In the genomic region with DNA sequence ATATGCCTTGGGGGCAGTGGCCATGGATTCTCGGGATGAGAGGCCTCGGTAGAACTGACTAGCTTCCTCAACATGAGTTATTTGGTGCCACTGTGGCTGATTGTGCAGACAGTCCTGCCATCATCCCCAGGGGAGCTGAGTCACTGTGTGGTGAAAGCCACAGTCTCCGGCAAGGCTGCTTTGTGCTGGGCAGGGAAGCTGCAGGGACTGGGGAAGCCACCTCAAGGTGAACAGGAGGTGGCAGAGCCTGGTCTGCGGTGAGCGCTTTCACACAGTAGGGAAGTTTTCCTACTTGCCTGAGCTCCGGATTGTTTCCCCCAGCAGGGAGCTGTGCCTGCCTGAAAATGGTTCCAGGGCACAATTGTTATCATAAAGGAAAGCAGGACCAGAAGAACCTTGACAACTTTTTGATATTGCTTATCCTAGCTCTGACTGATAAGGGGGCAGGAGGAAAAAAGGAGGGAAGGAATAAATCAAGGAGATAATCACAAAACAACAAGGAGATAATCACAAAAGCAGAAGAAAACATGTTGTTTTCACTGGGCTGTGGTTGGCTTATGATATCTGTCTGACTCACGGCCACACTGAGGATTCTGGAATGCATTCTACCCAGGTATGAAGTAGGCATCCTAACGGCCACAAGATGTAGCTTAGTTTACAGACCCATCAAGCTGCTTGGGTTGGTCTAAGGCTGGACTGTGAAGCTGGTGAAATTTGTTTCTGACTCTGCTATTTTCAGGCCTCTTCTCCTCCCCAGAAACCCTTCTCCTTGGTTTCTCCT, we compare ENCODE assay signal across 8 cellular contexts. TPM values are rescaled to one million over a fixed set of nuclear protein-coding genes. Genes with fewer than 3 reads are reported as not detected.
A peak's percentile ranks its signal among the peaks of the same experiment; 100 is the strongest.
DNase-seq lines count a peak whose midpoint lies in the region; ATAC-seq and TF ChIP-seq lines count a peak whose summit lies in the region.

No MANE protein-coding gene starts in this region.

- no peak for TF ChIP-seq EP300 in gastroesophageal sphincter (IDR thresholded peaks at IDR 0.05)

- H3K27me3 ChIP-seq in BE2C (no peaks in the 10 kb centered on the region), adrenal gland (no peaks in the 10 kb centered on the region), osteoblast (ENCODE audit: insufficient read depth, low read length) (no peaks in the 10 kb centered on the region), gastroesophageal sphincter (no peaks in the 10 kb centered on the region)

- H3K4me3 ChIP-seq in BE2C (ENCODE audit: low read depth, low read length) (no peak overlapping the region), adrenal gland (no peak overlapping the region), osteoblast (ENCODE audit: insufficient read depth, low read length) (no peak overlapping the region), gastroesophageal sphincter (no peak overlapping the region)

- peak; percentile 90 for DNase-seq in BE2C
- peak; percentile 55 for DNase-seq in T-helper 9 cell
- DNase-seq in adrenal gland, result peak; percentile 42 to 80 (median 70)
- peak; percentile 73 for DNase-seq in osteoblast (ENCODE audit: insufficient read length, low spot score, missing footprints)

- ATAC-seq in GM19397 (IDR thresholded peaks at IDR 0.05; ENCODE audit: unreplicated experiment), result peak; percentile 92
- peak; percentile 51 for ATAC-seq in HG03520 (IDR thresholded peaks at IDR 0.05; ENCODE audit: unreplicated experiment)
- ATAC-seq in GM19455 (IDR thresholded peaks at IDR 0.05; ENCODE audit: unreplicated experiment), result no peak
- no peak for ATAC-seq in gastroesophageal sphincter

- H4K20me1 ChIP-seq in osteoblast (ENCODE audit: insufficient read depth, low read length), result no peaks in the 10 kb centered on the region

- peak overlapping the region in 3 of 5 donors; percentile 11 to 46 (median 13) for H3K27ac ChIP-seq in adrenal gland
- H3K27ac ChIP-seq in osteoblast (ENCODE audit: low read depth, low read length), result no peak overlapping the region
- no peak overlapping the region for H3K27ac ChIP-seq in gastroesophageal sphincter

- peaks cover 7% of the 10 kb centered on the region for H3K4me1 ChIP-seq in BE2C
- H3K4me1 ChIP-seq in adrenal gland (replicated peaks in 1 of 2), result peaks cover 6 to 9% of the 10 kb centered on the region in 2 donors
- peaks cover 8% of the 10 kb centered on the region for H3K4me1 ChIP-seq in osteoblast (ENCODE audit: insufficient read depth, low read length)
- H3K4me1 ChIP-seq in gastroesophageal sphincter, result no peaks in the 10 kb centered on the region

- intact Hi-C loops in adrenal gland (cut with DNase I), result no loop called here

- no peak for TF ChIP-seq POLR2A in adrenal gland (IDR thresholded peaks at IDR 0.05)
- TF ChIP-seq POLR2A in gastroesophageal sphincter (IDR thresholded peaks at IDR 0.05), result no peak

- TF ChIP-seq CTCF in BE2C (IDR thresholded peaks at IDR 0.05; ENCODE audit: low read depth, low read length), result peak; percentile 13; the same call in 1 of the 2 replicates
- no peak for TF ChIP-seq CTCF in adrenal gland (IDR thresholded peaks at IDR 0.05)
- no peak for TF ChIP-seq CTCF in osteoblast (IDR thresholded peaks at IDR 0.05; ENCODE audit: extremely low read depth, low read depth, low read length)
- no peak for TF ChIP-seq CTCF in gastroesophageal sphincter (IDR thresholded peaks at IDR 0.05)

- no peak overlapping the region for H2AFZ ChIP-seq in osteoblast (ENCODE audit: low read length)

- H3K9me3 ChIP-seq in BE2C, result no peaks in the 10 kb centered on the region
- H3K9me3 ChIP-seq in adrenal gland (replicated peaks in 1 of 3), result no peaks in the 10 kb centered on the region
- H3K9me3 ChIP-seq in osteoblast (ENCODE audit: low read depth, low read length), result no peaks in the 10 kb centered on the region
- H3K9me3 ChIP-seq in gastroesophageal sphincter, result peaks cover 0 to 12% (median 0%) of the 10 kb centered on the region in 3 donors

- no peaks in the 10 kb centered on the region for H3K79me2 ChIP-seq in osteoblast (ENCODE audit: insufficient read depth, low read length)

- H3K36me3 ChIP-seq in BE2C (no peaks in the 10 kb centered on the region), adrenal gland (replicated peaks in 1 of 2) (no peaks in the 10 kb centered on the region), osteoblast (ENCODE audit: insufficient read depth, low read length) (no peaks in the 10 kb centered on the region), gastroesophageal sphincter (no peaks in the 10 kb centered on the region)

- 20 to 28% (median 24%) methylated on average over 7 to 8 of the region's 8 CpGs for WGBS in adrenal gland, 4 donors
- WGBS in gastroesophageal sphincter (ENCODE audit: low coverage in 1 of 2), 2 donors, result 59 to 83% methylated on average over 2 to 5 of the region's 8 CpGs

- peak overlapping the region; percentile 33 for H3K4me2 ChIP-seq in osteoblast (ENCODE audit: insufficient read depth, low read length)

RNA-seq across cellular contexts. Expression of a gene that starts 32.2 kb away (rescaled TPM):
- polyA plus RNA-seq in BE2C (2012; ENCODE audit: insufficient read depth, insufficient read length, low read depth), result 50.1 TPM
- total RNA-seq in adrenal gland, result 10 to 100 TPM in 7 of 8 donors, 1 to 10 TPM in 1; 9.3 to 61.4 (median 20.7) TPM
- 10 to 100 TPM in 2 of 3 donors, 1 to 10 TPM in 1; 6.7 to 35.4 (median 14.0) TPM for polyA plus RNA-seq in adrenal gland
- 7.4 and 9.8 TPM in 2 replicates for total RNA-seq in osteoblast
- 10 to 100 TPM; 15.7 to 21.2 (median 17.8) TPM for total RNA-seq in gastroesophageal sphincter

Comparison
In these comparisons a context has a peak if more than half of its experiments do, and no peak if none do; other contexts are left out.
1. ATAC-seq: peak in GM19397 (single experiment) and HG03520 (single experiment); none in GM19455 (single experiment) and gastroesophageal sphincter (single experiment).
2. H3K27ac ChIP-seq: peak in adrenal gland (3 of 5); none in osteoblast (single experiment) and gastroesophageal sphincter (0 of 4).
3. Peak in every context shown above with its lines, with median percentiles within 50 percentile points of each other: DNase-seq.